In the genomic region with DNA sequence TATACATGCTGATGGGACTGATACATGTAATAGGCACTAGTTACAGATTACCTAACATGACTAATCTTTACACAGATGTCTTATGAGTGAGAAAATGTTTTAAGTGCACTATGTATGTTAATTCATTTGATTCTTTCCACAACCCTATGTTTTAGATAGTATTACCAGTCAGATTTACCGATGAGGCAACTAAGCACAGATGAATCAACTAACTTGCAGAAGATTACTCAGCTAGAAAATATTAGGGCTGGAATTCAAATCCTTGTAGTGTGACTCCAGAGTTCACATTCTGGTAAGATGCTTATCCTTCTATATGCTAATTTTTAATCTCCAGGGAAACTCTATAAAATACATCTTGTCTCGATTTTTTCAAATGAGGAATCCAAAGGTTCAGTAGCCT, we compare ENCODE assay signal across 27 cellular contexts.
A peak's percentile ranks its signal among the peaks of the same experiment; 100 is the strongest.
DNase-seq lines count a peak whose midpoint lies in the region; ATAC-seq and TF ChIP-seq lines count a peak whose summit lies in the region.
"Had no signal": no experiment of that assay in that cellular context is flagged by ENCODE, and none has a peak within 500 bp of the region (broad histone marks: within the 10 kb centered on the region; RNA-seq: fewer than 3 reads in every experiment).

No MANE protein-coding gene starts in this region.

- H3K23ac ChIP-seq in IMR-90 (ENCODE audit: low read depth, low read length) = no peak overlapping the region

- H3K56ac ChIP-seq in IMR-90 (ENCODE audit: extremely low read depth, insufficient read depth, low read length) = no peak overlapping the region

- in situ Hi-C loops in IMR-90 (cut with MboI; ENCODE audit: low sequenced_read_pairs) (no loop called here), brain microvascular endothelial cell (cut with HindIII; ENCODE audit: low pct_ligation_motif_present, low sequenced_read_pairs) (no loop called here)

- no peaks in the 10 kb centered on the region for H3K36me3 ChIP-seq in IMR-90 (ENCODE audit: control insufficient read depth, insufficient read depth, low read length)
- no peaks in the 10 kb centered on the region for H3K36me3 ChIP-seq in brain microvascular endothelial cell (replicated peaks)
- H3K36me3 ChIP-seq: uterus had no signal

- no peak overlapping the region for H4K5ac ChIP-seq in IMR-90 (ENCODE audit: low read depth, low read length)

- H3K9me3 Mint-ChIP-seq in naive thymus-derived CD8-positive, alpha-beta T cell = peaks cover 0 to 10% (median 3%) of the 10 kb centered on the region in 9 donors
- H3K9me3 Mint-ChIP-seq: activated naive CD4-positive, alpha-beta T cell treated with anti-CD3 and anti-CD28 coated beads for 36 hours had no signal

- intact Hi-C loops in IMR-90 (cut with micrococcal nuclease) = no loop called here

- no peak overlapping the region for H3K14ac ChIP-seq in IMR-90 (replicated peaks; ENCODE audit: low read depth, low read length)

- H4K91ac ChIP-seq in IMR-90 (ENCODE audit: insufficient read depth, low read depth, low read length) = no peak overlapping the region

- POLR2A ChIA-PET in AG04449 (lab: Yijun Ruan, JAX) (no interaction called here), IMR-90 (lab: Charles Lee; ENCODE audit: unreplicated experiment) (no interaction called here)
- POLR2A ChIA-PET in naive thymus-derived CD8-positive, alpha-beta T cell (lab: Charles Lee) = no interaction called here

- H3K4me3 ChIP-seq in AG04449 (ENCODE audit: low read depth, low read length) = no peak overlapping the region
- H3K4me3 ChIP-seq in IMR-90 (ENCODE audit: insufficient read depth, low read depth, low read length) = no peak overlapping the region
- no peak overlapping the region for H3K4me3 ChIP-seq in brain microvascular endothelial cell (ENCODE audit: low read depth, low read length)
- H3K4me3 ChIP-seq: A549, body of pancreas, uterus had no signal

- H3K4ac ChIP-seq in IMR-90 (ENCODE audit: low read depth, low read length) = no peak overlapping the region

- WGBS in IMR-90 (ENCODE audit: extremely low coverage in 2 of 2, insufficient read length in 1 of 2), 2 experiments = no CpG with 5 or more reads among the region's 2 CpGs

- H2AFZ ChIP-seq in IMR-90 (replicated peaks; ENCODE audit: low read length, poor library complexity) = no peak overlapping the region

- H3K9me3 ChIP-seq in IMR-90 (ENCODE audit: control insufficient read depth, insufficient read depth, low read length) = no peaks in the 10 kb centered on the region
- H3K9me3 ChIP-seq: A549, body of pancreas, uterus had no signal

- H3K18ac ChIP-seq in IMR-90 (ENCODE audit: low read depth, low read length) = no peak overlapping the region

- ATAC-seq in IMR-90 (ENCODE audit: low read depth) = peak; percentile 87
- ATAC-seq in GM21825 (IDR thresholded peaks at IDR 0.05; ENCODE audit: unreplicated experiment) = no peak
- ATAC-seq in naive thymus-derived CD8-positive, alpha-beta T cell = no peak
- ATAC-seq: A549, body of pancreas, left ventricle myocardium superior had no signal

- H3K4me1 ChIP-seq in IMR-90 (ENCODE audit: control insufficient read depth, insufficient read depth, low read length) = no peaks in the 10 kb centered on the region
- H3K4me1 ChIP-seq: A549, body of pancreas, uterus had no signal

- H2AK5ac ChIP-seq in IMR-90 (ENCODE audit: low read depth, low read length) = no peak overlapping the region

- BruUV-seq in IMR-90 (replicated peaks; lab: Mats Ljungman, UMichigan) = no TSS peak

- no peak overlapping the region for H3K27ac Mint-ChIP-seq in naive thymus-derived CD8-positive, alpha-beta T cell
- H3K27ac Mint-ChIP-seq: activated naive CD4-positive, alpha-beta T cell treated with anti-CD3 and anti-CD28 coated beads for 36 hours; CD4-positive, CD25-positive, alpha-beta regulatory T cell; HFFc6; progenitor cell of endocrine pancreas had no signal

- no peak for TF ChIP-seq RAD21 in IMR-90 (IDR thresholded peaks at IDR 0.05; ENCODE audit: low read length)

- no peak overlapping the region for H4K8ac ChIP-seq in IMR-90 (ENCODE audit: low read depth in 2 of 2, low read length in 2 of 2)

- no peak overlapping the region for H3K4me3 Mint-ChIP-seq in naive thymus-derived CD8-positive, alpha-beta T cell
- H3K4me3 Mint-ChIP-seq: activated naive CD4-positive, alpha-beta T cell treated with anti-CD3 and anti-CD28 coated beads for 36 hours; CD4-positive, CD25-positive, alpha-beta regulatory T cell; HFFc6; neural crest cell had no signal

- H2BK15ac ChIP-seq in IMR-90 (ENCODE audit: low read depth, low read length) = no peak overlapping the region

- H3K9ac ChIP-seq in IMR-90 (ENCODE audit: low read depth, low read length) = no peak overlapping the region

- no peaks in the 10 kb centered on the region for H3K36me3 Mint-ChIP-seq in naive thymus-derived CD8-positive, alpha-beta T cell
- H3K36me3 Mint-ChIP-seq: CD4-positive, CD25-positive, alpha-beta regulatory T cell had no signal

- no peak overlapping the region for H2BK5ac ChIP-seq in IMR-90 (ENCODE audit: low read depth, low read length, poor library complexity, severe bottlenecking)

- H3K4me2 ChIP-seq in IMR-90 (ENCODE audit: low read depth, low read length) = no peak overlapping the region
- H3K4me2 ChIP-seq: A549 had no signal

- H3K79me1 ChIP-seq in IMR-90 (ENCODE audit: low read depth in 1 of 2, low read length in 2 of 2) = no peaks in the 10 kb centered on the region

- no peak overlapping the region for H2BK120ac ChIP-seq in IMR-90 (ENCODE audit: low read depth, low read length)

- TF ChIP-seq CTCF in AG04449 (IDR thresholded peaks at IDR 0.05; ENCODE audit: insufficient read depth, low read length, missing control alignments) (no peak), IMR-90 (conservative IDR thresholded peaks at IDR 0.05; ENCODE audit: low read depth, low read length) (no peak), brain microvascular endothelial cell (IDR thresholded peaks at IDR 0.05; ENCODE audit: low read depth, low read length, missing control alignments) (no peak)

- H3K27ac ChIP-seq in IMR-90 (ENCODE audit: insufficient read depth, low read length) = no peak overlapping the region
- peak overlapping the region; percentile 3 for H3K27ac ChIP-seq in brain microvascular endothelial cell
- H3K27ac ChIP-seq: A549, body of pancreas, epithelial cell of prostate, uterus, VCaP had no signal

- H4K20me1 ChIP-seq in IMR-90 (ENCODE audit: insufficient read depth, low read length) = no peaks in the 10 kb centered on the region

- DNase-seq in AG04449 (ENCODE audit: low read depth, low spot score) (peak; percentile 37), IMR-90 (peak; percentile 55), brain microvascular endothelial cell (peak; percentile 52), hepatic stellate cell (ENCODE audit: low spot score) (peak; percentile 41), OCI-M2 (lab: John Stamatoyannopoulos, UW; ENCODE audit: unreplicated experiment) (no peak)
- DNase-seq in activated effector memory CD4-positive, alpha-beta T cell treated with Interleukin-2 at 50 U/mL for 16 hours = no peak
- no peak for DNase-seq in naive thymus-derived CD8-positive, alpha-beta T cell
- DNase-seq: activated CD4-positive, alpha-beta T cell treated with anti-CD3 and anti-CD28 coated beads, Interleukin-2, amount 50 U/mL, for 1 hour; activated naive CD4-positive, alpha-beta T cell treated with anti-CD3 and anti-CD28 coated beads for 36 hours; activated T-cell treated with anti-CD3 and anti-CD28 coated beads for 4 hours; body of pancreas; CD4-positive, CD25-positive, alpha-beta regulatory T cell; dermis blood vessel endothelial cell; glutamatergic neuron; HFFc6; left ventricle myocardium superior; NCI-H1105 treated with DMSO at 0.1 percent for 48 hours; NCI-H524; Right ventricle myocardium superior; stimulated activated CD4-positive, alpha-beta T cell treated with anti-CD3 and anti-CD28 coated beads, Interleukin-4, amount 100 ng/mL, for 4 hours; uterus had no signal

- H3K27me3 ChIP-seq in IMR-90 (ENCODE audit: control insufficient read depth, insufficient read depth, low read length) = no peaks in the 10 kb centered on the region
- H3K27me3 ChIP-seq in brain microvascular endothelial cell (replicated peaks) = no peaks in the 10 kb centered on the region
- H3K27me3 ChIP-seq: body of pancreas, uterus had no signal

- dilution Hi-C loops in IMR-90 (cut with HindIII; ENCODE audit: low sequenced_read_pairs, unreplicated experiment) = no loop called here

- no peak overlapping the region for H2BK20ac ChIP-seq in IMR-90 (ENCODE audit: low read depth, low read length)

- no peaks in the 10 kb centered on the region for H3K9me1 ChIP-seq in IMR-90 (ENCODE audit: insufficient read depth, low read length)

- no peak for TF ChIP-seq POLR2A in IMR-90 (IDR thresholded peaks at IDR 0.05; ENCODE audit: low read depth, low read length)

- CTCF ChIA-PET in AG04449 (lab: Yijun Ruan, JAX) (no interaction called here), IMR-90 (lab: Yijun Ruan, JAX) (no interaction called here)

- no peak overlapping the region for H2AK9ac ChIP-seq in IMR-90 (replicated peaks; ENCODE audit: low read depth, low read length, poor library complexity)

- no peaks in the 10 kb centered on the region for H3K27me3 Mint-ChIP-seq in naive thymus-derived CD8-positive, alpha-beta T cell
- H3K27me3 Mint-ChIP-seq: CD4-positive, CD25-positive, alpha-beta regulatory T cell; progenitor cell of endocrine pancreas had no signal

- peaks cover 0 to 2% (median 0%) of the 10 kb centered on the region in 4 donors for H3K4me1 Mint-ChIP-seq in naive thymus-derived CD8-positive, alpha-beta T cell
- H3K4me1 Mint-ChIP-seq: CD4-positive, CD25-positive, alpha-beta regulatory T cell; neural crest cell had no signal

TF ChIP-seq in IMR-90, 13 proteins besides CTCF, POLR2A, EP300 and RAD21:
- TF ChIP-seq MXI1 (IDR thresholded peaks at IDR 0.05; ENCODE audit: borderline replicate concordance, low read depth, low read length) = no peak
- peak; percentile 63; the same call in 1 of the 2 replicates for TF ChIP-seq CEBPB (IDR thresholded peaks at IDR 0.05; ENCODE audit: low read depth, low read length)

Comparison
In these comparisons a context has a peak if more than half of its experiments do, and no peak if none do; other contexts are left out.
1. DNase-seq: peak in AG04449 (single experiment), IMR-90 (single experiment), brain microvascular endothelial cell (single experiment) and hepatic stellate cell (single experiment); none in OCI-M2 (single experiment), activated effector memory CD4-positive, alpha-beta T cell treated with Interleukin-2 at 50 U/mL for 16 hours (single experiment) and naive thymus-derived CD8-positive, alpha-beta T cell (0 of 10).